Comparison of ENCODE assay signal across 18 cellular contexts in genomic region chr16:2234813-2235170, GRCh38. TPM values are rescaled to one million over a fixed set of nuclear protein-coding genes. Genes with fewer than 3 reads are reported as not detected.
DNase-seq lines count a peak whose midpoint lies in the region; ATAC-seq, FAIRE-seq and TF ChIP-seq lines count a peak whose summit lies in the region.
"Had no signal": no experiment of that assay in that cellular context is flagged by ENCODE, and none has a peak within 500 bp of the region (broad histone marks: within the 10 kb centered on the region; RNA-seq: fewer than 3 reads in every experiment).

No MANE protein-coding gene starts in this region.

- H3K27me3 Mint-ChIP-seq in Calu3 (ENCODE audit: unreplicated experiment), result no peaks in the 10 kb centered on the region

- H3K4me1 ChIP-seq in HEK293 (ENCODE audit: control insufficient read depth, insufficient read depth, low read length), result peaks cover 4% of the 10 kb centered on the region; the same call in 1 of the 2 replicates
- H3K4me1 ChIP-seq in K562 (replicated peaks in 1 of 2; ENCODE audit: control insufficient read depth in 2 of 2, insufficient read depth in 2 of 2, low read length in 2 of 2), result peaks cover 0 to 58% of the 10 kb centered on the region in 2 experiments; a peak in 2 of 5 replicates
- peaks cover 13 to 17% of the 10 kb centered on the region in 2 experiments for H3K4me1 ChIP-seq in trophoblast cell (ENCODE audit: control insufficient read depth in 1 of 2, insufficient read depth in 2 of 2, low read length in 2 of 2)
- H3K4me1 ChIP-seq: HAP-1 had no signal

- H2AFZ ChIP-seq in K562 (ENCODE audit: low read depth, low read length) (no peak overlapping the region), trophoblast cell (ENCODE audit: insufficient read depth, low read length, poor library complexity) (no peak overlapping the region)
- H2AFZ ChIP-seq: GM23338 had no signal

- H4K91ac ChIP-seq in trophoblast cell (ENCODE audit: low read depth, low read length), result no peak overlapping the region

- TF ChIP-seq POLR2A in K562 (conservative IDR thresholded peaks at IDR 0.05), result no peak

- ATAC-seq in K562 (no peak), GM21717 (IDR thresholded peaks at IDR 0.05; ENCODE audit: unreplicated experiment) (no peak)
- ATAC-seq: CD8-positive, alpha-beta T cell; GM12878; GM23338 had no signal

- H3K36me3 ChIP-seq in HEK293 (ENCODE audit: control insufficient read depth in 2 of 2, insufficient read depth in 1 of 2, low read length in 2 of 2) (peaks cover 0 to 71% of the 10 kb centered on the region in 2 experiments; a peak in 1 of 3 replicates), K562 (ENCODE audit: control insufficient read depth, insufficient read depth, low read length) (peaks cover 78% of the 10 kb centered on the region; the same call in 2 of the 3 replicates), trophoblast cell (ENCODE audit: control insufficient read depth in 1 of 2, insufficient read depth in 2 of 2, low read length in 2 of 2) (peaks cover 58 to 64% of the 10 kb centered on the region in 2 experiments)

- TF ChIP-seq RAD21 in K562 (CRISPR knock-in tag; conservative IDR thresholded peaks at IDR 0.05 in 1 of 2, IDR thresholded peaks at IDR 0.05 in 1 of 2), result no peak

- H2BK120ac ChIP-seq in trophoblast cell (ENCODE audit: insufficient read depth, low read length, poor library complexity), result no peak overlapping the region

- H3K4me1 Mint-ChIP-seq in Calu3 (ENCODE audit: low read depth, unreplicated experiment), result peaks cover 8% of the 10 kb centered on the region
- H3K4me1 Mint-ChIP-seq: GM23338 had no signal

- in situ Hi-C loops in K562 (cut with MboI), result no loop called here

- POLR2A ChIA-PET in HEK293 (lab: Yijun Ruan, JAX), result interaction anchor here (0.6 to 0.8 kb wide), 2 partner anchors 20 to 80 kb away, joined by 3 to 4 read pairs; partner anchors contain the start of genes PGP and TRAF7
- POLR2A ChIA-PET in K562 (lab: Yijun Ruan, JAX), result interaction anchor here (1.2 to 2.6 kb wide), 2 partner anchors 9 to 13 kb away, joined by 3 to 20 read pairs; no protein-coding TSS in a partner anchor

- H3K4me3 Mint-ChIP-seq in Calu3 (ENCODE audit: low read depth, unreplicated experiment), result peak overlapping the region; percentile 32
- H3K4me3 Mint-ChIP-seq: CD8-positive, alpha-beta T cell; GM23338 had no signal

- DNase-seq in Calu3 (no peak), K562 (ENCODE audit: extremely low read depth in 1 of 4, low spot score in 3 of 4) (no peak), RPMI8226 (no peak), trophoblast cell (no peak)
- DNase-seq: Caco-2; CD4-positive, CD25-positive, alpha-beta regulatory T cell; CD8-positive, alpha-beta T cell; DMS 273 treated with DMSO at 0.1 percent for 48 hours; EL; GDM1 had no signal

- H3K4me3 ChIP-seq in HEK293 (ENCODE audit: low read depth, low read length) (no peak overlapping the region), K562 (no peak overlapping the region), trophoblast cell (ENCODE audit: low read depth, low read length) (no peak overlapping the region)
- H3K4me3 ChIP-seq: GM12878, GM23338, HAP-1 had no signal

- intact Hi-C loops in Calu3 (cut with micrococcal nuclease; ENCODE audit: unreplicated experiment) (no loop called here), K562 (cut with micrococcal nuclease) (no loop called here)

- H3K4me2 ChIP-seq in K562 (ENCODE audit: insufficient read depth, low read length), result no peak overlapping the region
- H3K4me2 ChIP-seq in trophoblast cell (ENCODE audit: low read length), result no peak overlapping the region
- H3K4me2 ChIP-seq: GM23338 had no signal

- TF ChIP-seq CTCF in Calu3 (IDR thresholded peaks at IDR 0.05; ENCODE audit: unreplicated experiment) (no peak), HEK293 (tag by site-specific recombination; IDR thresholded peaks at IDR 0.05) (no peak), K562 (IDR thresholded peaks at IDR 0.05 in 2 of 3, conservative IDR thresholded peaks at IDR 0.05 in 1 of 3; ENCODE audit: insufficient read depth in 2 of 3, low read depth in 1 of 3, low read length in 3 of 3) (no peak)

- no peak overlapping the region for H3K4ac ChIP-seq in trophoblast cell (ENCODE audit: low read depth, low read length)

- no peak overlapping the region for H2AK5ac ChIP-seq in trophoblast cell (ENCODE audit: low read length)

- no peaks in the 10 kb centered on the region for H3K9me1 ChIP-seq in K562 (ENCODE audit: control insufficient read depth, insufficient read depth, low read length)

- H3K27ac Mint-ChIP-seq in Calu3 (ENCODE audit: unreplicated experiment), result no peak overlapping the region
- H3K27ac Mint-ChIP-seq: CD4-positive, CD25-positive, alpha-beta regulatory T cell; CD8-positive, alpha-beta T cell; GM23338 had no signal

- H2BK12ac ChIP-seq in trophoblast cell (ENCODE audit: low read length), result no peak overlapping the region

- H3K9me3 Mint-ChIP-seq in Calu3 (ENCODE audit: low read depth, unreplicated experiment), result no peaks in the 10 kb centered on the region
- H3K9me3 Mint-ChIP-seq: CD4-positive, CD25-positive, alpha-beta regulatory T cell; CD8-positive, alpha-beta T cell; GM23338 had no signal

- H4K12ac ChIP-seq in trophoblast cell (ENCODE audit: low read depth, low read length), result no peak overlapping the region

- no peak overlapping the region for H3K18ac ChIP-seq in trophoblast cell (ENCODE audit: low read length)

- H3K27me3 ChIP-seq in K562 (ENCODE audit: control insufficient read depth in 2 of 2, insufficient read depth in 2 of 2, low read length in 2 of 2) (no peaks in the 10 kb centered on the region), trophoblast cell (ENCODE audit: insufficient read depth, low read length) (peaks cover 21% of the 10 kb centered on the region)

- H2BK5ac ChIP-seq in trophoblast cell (ENCODE audit: low read depth, low read length, poor library complexity), result no peak overlapping the region

- TF ChIP-seq EP300 in K562 (IDR thresholded peaks at IDR 0.05; ENCODE audit: low read length), result no peak

- H3K27ac ChIP-seq in HEK293 (ENCODE audit: extremely low read depth, low read depth, low read length) (no peak overlapping the region), K562 (ENCODE audit: extremely low read depth, low read depth, low read length) (no peak overlapping the region), trophoblast cell (ENCODE audit: low read depth, low read length) (no peak overlapping the region)
- H3K27ac ChIP-seq: C4-2B had no signal

- BruUV-seq in Calu3 (replicated peaks; lab: Mats Ljungman, UMichigan) (no TSS peak), K562 (replicated peaks; lab: Mats Ljungman, UMichigan) (no TSS peak)

- no peaks in the 10 kb centered on the region for H4K20me1 ChIP-seq in K562 (replicated peaks; ENCODE audit: control insufficient read depth, insufficient read depth, low read length)

- no peaks in the 10 kb centered on the region for H3K79me1 ChIP-seq in trophoblast cell (ENCODE audit: low read length)

- WGBS in K562 (ENCODE audit: insufficient coverage, low coverage, missing lambda C conversion rate), result 100% methylated on average over 7 of the region's 18 CpGs
- no CpG with 5 or more reads among the region's 18 CpGs for WGBS in trophoblast cell (ENCODE audit: extremely low coverage, insufficient coverage, insufficient read length)

- no peaks in the 10 kb centered on the region for H3K79me2 ChIP-seq in K562 (ENCODE audit: control insufficient read depth, insufficient read depth, low read length)
- no peaks in the 10 kb centered on the region for H3K79me2 ChIP-seq in trophoblast cell (ENCODE audit: control insufficient read depth, insufficient read depth, low read length, poor library complexity)

- no peak overlapping the region for H4K8ac ChIP-seq in trophoblast cell (ENCODE audit: low read depth, low read length)

- no peak overlapping the region for H3K14ac ChIP-seq in trophoblast cell (ENCODE audit: low read length)

- no peak for FAIRE-seq in K562 (lab: Jason Lieb, UNC)
- FAIRE-seq: D721Med, GM12878, GM19239 had no signal

- no peak overlapping the region for H3K23ac ChIP-seq in trophoblast cell (ENCODE audit: low read length)

- H3K9me3 ChIP-seq in HEK293 (ENCODE audit: control insufficient read depth, insufficient read depth, low read depth, low read length), result no peaks in the 10 kb centered on the region
- H3K9me3 ChIP-seq in K562 (replicated peaks; ENCODE audit: control insufficient read depth, insufficient read depth, low read depth, low read length), result no peaks in the 10 kb centered on the region
- peaks cover 5% of the 10 kb centered on the region for H3K9me3 ChIP-seq in trophoblast cell (ENCODE audit: insufficient read depth, low read depth, low read length)
- H3K9me3 ChIP-seq: Caco-2, HAP-1 had no signal

- H3K36me3 Mint-ChIP-seq in Calu3 (ENCODE audit: insufficient read depth, unreplicated experiment), result peaks cover 72% of the 10 kb centered on the region

- CTCF ChIA-PET in Calu3 (lab: Charles Lee) (no interaction called here), HEK293 (lab: Yijun Ruan, JAX) (no interaction called here), K562 (lab: Yijun Ruan, JAX; ENCODE audit: low intra/inter-chr PET ratio) (no interaction called here)

- H3K9ac ChIP-seq in K562 (ENCODE audit: insufficient read depth in 1 of 2, low read depth in 2 of 2, low read length in 2 of 2) (no peak overlapping the region), trophoblast cell (ENCODE audit: low read length) (no peak overlapping the region)

RNA-seq across cellular contexts. Expression of gene DNASE1L2, which starts 1.5 kb away (rescaled TPM):
- total RNA-seq in Calu3 (2022) (5.7 and 7.5 TPM in 2 replicates), K562 (2014; rRNA removed) (2.2 and 2.6 TPM in 2 replicates), K562 (2014; rRNA removed; fragmentation: Illumina TruSeq; extraction: Trizol) (0.11 TPM in 1 of 2 replicates, not detected in the other), K562 (2015; rRNA removed; fragmentation: Illumina TruSeq; extraction: Trizol) (1.9 and 2.1 TPM in 2 replicates), K562 (2021) (2.7 and 4.1 TPM in 2 replicates)
- 8.6 and 40.6 TPM in 2 replicates for total RNA-seq in K562 (2011; cell fraction: chromatin; rRNA removed; ENCODE audit: low replicate concordance)
- total RNA-seq in K562 (2011; cell fraction: nucleolus; rRNA removed), result 34.9 and 37.8 TPM in 2 replicates
- 12.8 and 15.3 TPM in 2 replicates for total RNA-seq in K562 (2011; cell fraction: nucleoplasm; rRNA removed)
- polyA plus RNA-seq in K562 (2011; rRNA removed) (1.6 and 4.6 TPM in 2 replicates), K562 (2014; fragmentation: Illumina TruSeq; extraction: Trizol) (0.25 and 0.83 TPM in 2 replicates), K562 (2014; fragmentation: Nextera tagmentation; extraction: Ambion mirVana) (under 1 TPM in 1 of 2 experiments, not detected in 1; 0.08 TPM), K562 (2014; rRNA removed) (2.5 and 3.1 TPM in 2 replicates)
- polyA plus RNA-seq in K562 (2011; cell fraction: cytosol; rRNA removed), result 2.3 and 6.0 TPM in 2 replicates
- 47.3 and 57.1 TPM in 2 replicates for polyA plus RNA-seq in K562 (2011; cell fraction: nucleus; rRNA removed)
- polyA plus RNA-seq in K562 (2012), result 2.7 and 5.3 TPM in 2 replicates
- polyA minus RNA-seq in K562 (2011; rRNA and poly(A)+ RNA removed), result 0.11 and 0.45 TPM in 2 replicates
- 0.38 and 1.8 TPM in 2 replicates for polyA minus RNA-seq in K562 (2011; cell fraction: cytosol; rRNA and poly(A)+ RNA removed)
- polyA minus RNA-seq in K562 (2011; cell fraction: nucleus; rRNA and poly(A)+ RNA removed), result 5.1 and 6.1 TPM in 2 replicates
- 0.31 and 0.41 TPM in 2 replicates for polyA plus RNA-seq in trophoblast cell (2013)
- total RNA-seq: GM23338 had no signal
- polyA plus RNA-seq: CD4-positive, CD25-positive, alpha-beta regulatory T cell had no signal

RNA-seq across cellular contexts. Expression of gene E4F1, which starts 11.4 kb away (rescaled TPM):
- total RNA-seq in Calu3 (2022) (35.4 and 36.5 TPM in 2 replicates), K562 (2014; rRNA removed) (94.9 and 97.1 TPM in 2 replicates), K562 (2014; rRNA removed; fragmentation: Illumina TruSeq; extraction: Trizol) (3.7 and 5.5 TPM in 2 replicates), K562 (2015; rRNA removed; fragmentation: Illumina TruSeq; extraction: Trizol) (33.1 and 37.3 TPM in 2 replicates), K562 (2021) (53.2 and 63.2 TPM in 2 replicates)
- 59.2 and 250 TPM in 2 replicates for total RNA-seq in K562 (2011; cell fraction: chromatin; rRNA removed; ENCODE audit: low replicate concordance)
- total RNA-seq in K562 (2011; cell fraction: nucleolus; rRNA removed), result 208 and 236 TPM in 2 replicates
- 68.1 and 94.3 TPM in 2 replicates for total RNA-seq in K562 (2011; cell fraction: nucleoplasm; rRNA removed)
- polyA plus RNA-seq in K562 (2011; rRNA removed) (20.4 and 32.0 TPM in 2 replicates), K562 (2014; fragmentation: Illumina TruSeq; extraction: Trizol) (5.6 and 23.2 TPM in 2 replicates), K562 (2014; fragmentation: Nextera tagmentation; extraction: Ambion mirVana) (under 1 TPM; 0.48 to 0.96 TPM), K562 (2014; rRNA removed) (58.7 and 62.7 TPM in 2 replicates)
- 27.5 and 65.2 TPM in 2 replicates for polyA plus RNA-seq in K562 (2011; cell fraction: cytosol; rRNA removed)
- polyA plus RNA-seq in K562 (2011; cell fraction: nucleus; rRNA removed), result 215 and 329 TPM in 2 replicates
- polyA plus RNA-seq in K562 (2012), result 34.9 and 35.9 TPM in 2 replicates
- 5.5 and 8.4 TPM in 2 replicates for polyA minus RNA-seq in K562 (2011; rRNA and poly(A)+ RNA removed)
- 30.6 and 30.9 TPM in 2 replicates for polyA minus RNA-seq in K562 (2011; cell fraction: cytosol; rRNA and poly(A)+ RNA removed)
- polyA minus RNA-seq in K562 (2011; cell fraction: nucleus; rRNA and poly(A)+ RNA removed), result 67.1 and 68.3 TPM in 2 replicates
- 11.3 and 12.5 TPM in 2 replicates for polyA plus RNA-seq in trophoblast cell (2013)

RNA-seq across cellular contexts. Expression of gene ECI1, which starts 16.6 kb away (rescaled TPM):
- total RNA-seq in Calu3 (2022) (85.7 and 87.5 TPM in 2 replicates), K562 (2014; rRNA removed) (175 and 241 TPM in 2 replicates), K562 (2014; rRNA removed; fragmentation: Illumina TruSeq; extraction: Trizol) (21.4 and 22.6 TPM in 2 replicates), K562 (2015; rRNA removed; fragmentation: Illumina TruSeq; extraction: Trizol) (54.0 and 55.0 TPM in 2 replicates), K562 (2021) (172 and 181 TPM in 2 replicates)
- 82.7 and 201 TPM in 2 replicates for total RNA-seq in K562 (2011; cell fraction: chromatin; rRNA removed; ENCODE audit: low replicate concordance)
- 140 and 148 TPM in 2 replicates for total RNA-seq in K562 (2011; cell fraction: nucleolus; rRNA removed)
- 85.4 and 93.3 TPM in 2 replicates for total RNA-seq in K562 (2011; cell fraction: nucleoplasm; rRNA removed)
- polyA plus RNA-seq in K562 (2011; rRNA removed) (70.5 and 106 TPM in 2 replicates), K562 (2014; fragmentation: Illumina TruSeq; extraction: Trizol) (32.0 and 72.2 TPM in 2 replicates), K562 (2014; fragmentation: Nextera tagmentation; extraction: Ambion mirVana) (1 to 10 TPM; 4.7 to 7.6 TPM), K562 (2014; rRNA removed) (189 and 199 TPM in 2 replicates)
- 147 and 284 TPM in 2 replicates for polyA plus RNA-seq in K562 (2011; cell fraction: cytosol; rRNA removed)
- polyA plus RNA-seq in K562 (2011; cell fraction: nucleus; rRNA removed), result 105 and 118 TPM in 2 replicates
- polyA plus RNA-seq in K562 (2012), result 136 and 268 TPM in 2 replicates
- 14.3 and 21.6 TPM in 2 replicates for polyA minus RNA-seq in K562 (2011; rRNA and poly(A)+ RNA removed)
- 51.2 and 72.4 TPM in 2 replicates for polyA minus RNA-seq in K562 (2011; cell fraction: cytosol; rRNA and poly(A)+ RNA removed)
- polyA minus RNA-seq in K562 (2011; cell fraction: nucleus; rRNA and poly(A)+ RNA removed), result 26.7 and 36.3 TPM in 2 replicates
- 41.1 and 43.5 TPM in 2 replicates for polyA plus RNA-seq in trophoblast cell (2013)

RNA-seq across cellular contexts. Expression of gene PGP, which starts 20.2 kb away (rescaled TPM):
- total RNA-seq in Calu3 (2022), result 45.0 and 49.6 TPM in 2 replicates
- total RNA-seq in K562 (2011; cell fraction: chromatin; rRNA removed; ENCODE audit: low replicate concordance), result 31.1 and 74.2 TPM in 2 replicates
- total RNA-seq in K562 (2011; cell fraction: nucleolus; rRNA removed), result 69.6 and 75.5 TPM in 2 replicates
- 40.6 and 42.6 TPM in 2 replicates for total RNA-seq in K562 (2011; cell fraction: nucleoplasm; rRNA removed)
- total RNA-seq in K562 (2014; rRNA removed), result 57.6 and 70.2 TPM in 2 replicates
- 8.5 and 11.4 TPM in 2 replicates for total RNA-seq in K562 (2014; rRNA removed; fragmentation: Illumina TruSeq; extraction: Trizol)
- total RNA-seq in K562 (2015; rRNA removed; fragmentation: Illumina TruSeq; extraction: Trizol), result 24.1 and 26.5 TPM in 2 replicates
- total RNA-seq in K562 (2021), result 44.9 and 49.6 TPM in 2 replicates
- 19.6 and 27.9 TPM in 2 replicates for polyA plus RNA-seq in K562 (2011; rRNA removed)
- 27.6 and 84.2 TPM in 2 replicates for polyA plus RNA-seq in K562 (2011; cell fraction: cytosol; rRNA removed)
- polyA plus RNA-seq in K562 (2011; cell fraction: nucleus; rRNA removed), result 92.6 and 123 TPM in 2 replicates
- 33.7 and 34.1 TPM in 2 replicates for polyA plus RNA-seq in K562 (2012)
- polyA plus RNA-seq in K562 (2014; fragmentation: Illumina TruSeq; extraction: Trizol), result 14.2 and 20.7 TPM in 2 replicates
- 1 to 10 TPM; 1.1 to 3.0 TPM for polyA plus RNA-seq in K562 (2014; fragmentation: Nextera tagmentation; extraction: Ambion mirVana)
- polyA plus RNA-seq in K562 (2014; rRNA removed), result 54.0 and 55.6 TPM in 2 replicates
- polyA minus RNA-seq in K562 (2011; rRNA and poly(A)+ RNA removed), result 7.3 and 7.4 TPM in 2 replicates
- polyA minus RNA-seq in K562 (2011; cell fraction: cytosol; rRNA and poly(A)+ RNA removed), result 13.6 and 18.7 TPM in 2 replicates
- 29.8 and 32.1 TPM in 2 replicates for polyA minus RNA-seq in K562 (2011; cell fraction: nucleus; rRNA and poly(A)+ RNA removed)
- 36.6 and 37.5 TPM in 2 replicates for polyA plus RNA-seq in trophoblast cell (2013)

RNA-seq across cellular contexts. Expression of gene BRICD5, which starts 24.1 kb away (rescaled TPM):
- total RNA-seq in Calu3 (2022), result 15.8 and 17.3 TPM in 2 replicates
- 10.6 and 42.5 TPM in 2 replicates for total RNA-seq in K562 (2011; cell fraction: chromatin; rRNA removed; ENCODE audit: low replicate concordance)
- 29.7 and 34.7 TPM in 2 replicates for total RNA-seq in K562 (2011; cell fraction: nucleolus; rRNA removed)
- 10.8 and 18.8 TPM in 2 replicates for total RNA-seq in K562 (2011; cell fraction: nucleoplasm; rRNA removed)
- 2.9 and 3.5 TPM in 2 replicates for total RNA-seq in K562 (2014; rRNA removed)
- total RNA-seq in K562 (2014; rRNA removed; fragmentation: Illumina TruSeq; extraction: Trizol), result 0.32 and 0.40 TPM in 2 replicates
- total RNA-seq in K562 (2015; rRNA removed; fragmentation: Illumina TruSeq; extraction: Trizol), result 3.4 and 4.1 TPM in 2 replicates
- total RNA-seq in K562 (2021), result 2.0 and 4.0 TPM in 2 replicates
- 1.8 and 3.2 TPM in 2 replicates for polyA plus RNA-seq in K562 (2011; rRNA removed)
- polyA plus RNA-seq in K562 (2011; cell fraction: cytosol; rRNA removed), result 2.8 and 13.2 TPM in 2 replicates
- 33.5 and 71.7 TPM in 2 replicates for polyA plus RNA-seq in K562 (2011; cell fraction: nucleus; rRNA removed)
- polyA plus RNA-seq in K562 (2012), result 5.8 and 14.0 TPM in 2 replicates
- 0.49 and 3.8 TPM in 2 replicates for polyA plus RNA-seq in K562 (2014; fragmentation: Illumina TruSeq; extraction: Trizol)
- polyA plus RNA-seq in K562 (2014; fragmentation: Nextera tagmentation; extraction: Ambion mirVana), result under 1 TPM in 1 of 2 experiments, not detected in 1; 0.24 TPM
- polyA plus RNA-seq in K562 (2014; rRNA removed), result 5.1 and 15.1 TPM in 2 replicates
- polyA minus RNA-seq in K562 (2011; rRNA and poly(A)+ RNA removed), result 0.28 and 0.54 TPM in 2 replicates
- 0.57 TPM in 1 of 2 replicates, not detected in the other for polyA minus RNA-seq in K562 (2011; cell fraction: cytosol; rRNA and poly(A)+ RNA removed)
- polyA minus RNA-seq in K562 (2011; cell fraction: nucleus; rRNA and poly(A)+ RNA removed), result 3.4 and 6.9 TPM in 2 replicates
- polyA plus RNA-seq in trophoblast cell (2013), result 4.1 and 5.5 TPM in 2 replicates
